Comparison of ENCODE assay signal across 15 cellular contexts in genomic region chr18:41695441-41695840, GRCh38.
DNase-seq lines count a peak whose midpoint lies in the region; ATAC-seq and TF ChIP-seq lines count a peak whose summit lies in the region.
"Had no signal": no experiment of that assay in that cellular context is flagged by ENCODE, and none has a peak within 500 bp of the region (broad histone marks: within the 10 kb centered on the region; RNA-seq: fewer than 3 reads in every experiment).

No MANE protein-coding gene starts in this region.

- H3K4me3 ChIP-seq in right cardiac atrium (ENCODE audit: low read length) (peak overlapping the region; percentile 15), smooth muscle cell (no peak overlapping the region), spleen (no peak overlapping the region)
- H3K4me3 ChIP-seq: upper lobe of left lung had no signal

- H3K9ac ChIP-seq in smooth muscle cell (ENCODE audit: low read depth), result no peak overlapping the region

- no peak for TF ChIP-seq POLR2A in spleen (IDR thresholded peaks at IDR 0.05)

- H3K4me1 ChIP-seq in right cardiac atrium (ENCODE audit: control insufficient read depth, insufficient read depth, low read length), result peaks cover 2% of the 10 kb centered on the region
- no peaks in the 10 kb centered on the region for H3K4me1 ChIP-seq in smooth muscle cell (ENCODE audit: low read depth)
- no peaks in the 10 kb centered on the region for H3K4me1 ChIP-seq in spleen
- H3K4me1 ChIP-seq: upper lobe of left lung had no signal

- no peaks in the 10 kb centered on the region for H3F3A ChIP-seq in smooth muscle cell (ENCODE audit: low read depth)

- H3K27ac ChIP-seq in right cardiac atrium (ENCODE audit: low read length) (no peak overlapping the region), smooth muscle cell (ENCODE audit: low read depth) (no peak overlapping the region), spleen (no peak overlapping the region)
- H3K27ac ChIP-seq: upper lobe of left lung had no signal

- H3K4me2 ChIP-seq in smooth muscle cell, result peak overlapping the region; percentile 16

- ATAC-seq in right cardiac atrium, result no peak
- ATAC-seq in left ventricle myocardium superior, result no peak
- ATAC-seq in HG03442 (IDR thresholded peaks at IDR 0.05; ENCODE audit: unreplicated experiment), result no peak
- ATAC-seq: left cardiac atrium; stimulated activated effector memory CD8-positive, alpha-beta T cell treated with anti-CD3 and anti-CD28 coated beads, Interleukin-12 subunit alpha, Interleukin-12 subunit beta, amount 100 ng/mL, for 72 hours had no signal

- H3K79me2 ChIP-seq in smooth muscle cell (ENCODE audit: low read depth), result no peaks in the 10 kb centered on the region

- no peaks in the 10 kb centered on the region for H3K9me3 ChIP-seq in right cardiac atrium (ENCODE audit: control insufficient read depth, low read length)
- H3K9me3 ChIP-seq in smooth muscle cell (replicated peaks; ENCODE audit: low read depth), result no peaks in the 10 kb centered on the region
- H3K9me3 ChIP-seq in spleen, result no peaks in the 10 kb centered on the region
- H3K9me3 ChIP-seq: upper lobe of left lung had no signal

- H3K27me3 ChIP-seq in right cardiac atrium (ENCODE audit: control insufficient read depth, insufficient read depth), result no peaks in the 10 kb centered on the region
- no peaks in the 10 kb centered on the region for H3K27me3 ChIP-seq in smooth muscle cell (ENCODE audit: low read depth)
- no peaks in the 10 kb centered on the region for H3K27me3 ChIP-seq in spleen (replicated peaks in 1 of 7)
- H3K27me3 ChIP-seq: upper lobe of left lung had no signal

- intact Hi-C loops in right cardiac atrium (cut with DNase I), result no loop called here
- intact Hi-C loops in left ventricle myocardium superior (cut with micrococcal nuclease), result no loop called here
- intact Hi-C loops in spleen (cut with DNase I; ENCODE audit: low total_unique reads), result no loop called here

- H3K36me3 ChIP-seq in smooth muscle cell (ENCODE audit: low read depth) (no peaks in the 10 kb centered on the region), spleen (no peaks in the 10 kb centered on the region)
- H3K36me3 ChIP-seq: upper lobe of left lung had no signal

- DNase-seq in right cardiac atrium (no peak), left ventricle myocardium superior (no peak), KG1 (lab: John Stamatoyannopoulos, UW) (peak; percentile 23), astrocyte of the hippocampus (ENCODE audit: low read depth, low spot score) (peak; percentile 14), smooth muscle cell (lab: John Stamatoyannopoulos, UW; ENCODE audit: unreplicated experiment) (no peak), spleen (no peak), amniotic stem cell (lab: John Stamatoyannopoulos, UW) (no peak)
- DNase-seq: activated CD4-positive, alpha-beta T cell treated with anti-CD3 and anti-CD28 coated beads for 4 hours; endodermal cell; left cardiac atrium; NCI-H1105; stimulated activated CD4-positive, alpha-beta T cell treated with anti-CD3 and anti-CD28 coated beads, Interleukin-4, amount 100 ng/mL, for 24 hours; upper lobe of left lung had no signal

- TF ChIP-seq CTCF in smooth muscle cell (IDR thresholded peaks at IDR 0.05; ENCODE audit: borderline replicate concordance, insufficient read depth, poor library complexity, severe bottlenecking) (no peak), spleen (IDR thresholded peaks at IDR 0.05 in 8 of 11, conservative IDR thresholded peaks at IDR 0.05 in 3 of 11) (no peak)

- peak overlapping the region; percentile 5 for H2AFZ ChIP-seq in smooth muscle cell (ENCODE audit: low read depth)

- no peaks in the 10 kb centered on the region for H4K20me1 ChIP-seq in smooth muscle cell (ENCODE audit: low read depth)

Comparison
In these comparisons a context has a peak if more than half of its experiments do, and no peak if none do; other contexts are left out.
1. DNase-seq: peak in KG1 (single experiment) and astrocyte of the hippocampus (single experiment); none in right cardiac atrium (0 of 3), left ventricle myocardium superior (single experiment), smooth muscle cell (single experiment), spleen (single experiment) and amniotic stem cell (single experiment).